In genomic region chr18:22185723-22186386, GRCh38 we compare ENCODE assay signal across 14 cellular contexts. TPM values are rescaled to one million over a fixed set of nuclear protein-coding genes. Genes with fewer than 3 reads are reported as not detected.
DNase-seq lines count a peak whose midpoint lies in the region; ATAC-seq, FAIRE-seq and TF ChIP-seq lines count a peak whose summit lies in the region.
"Had no signal": no experiment of that assay in that cellular context is flagged by ENCODE, and none has a peak within 500 bp of the region (broad histone marks: within the 10 kb centered on the region; RNA-seq: fewer than 3 reads in every experiment).

No MANE protein-coding gene starts in this region.

- H3K27ac ChIP-seq in left lung (peak overlapping the region; percentile 24 to 33), upper lobe of left lung (peak overlapping the region; percentile 2 to 71 (median 40))
- H3K27ac ChIP-seq: 22Rv1 had no signal

- no peaks in the 10 kb centered on the region for H3K36me3 Mint-ChIP-seq in activated CD4-positive, alpha-beta memory T cell treated with anti-CD3 and anti-CD28 coated beads for 36 hours
- H3K36me3 Mint-ChIP-seq: CD14-positive monocyte, IgD-negative memory B cell had no signal

- intact Hi-C loops in left lung (cut with DNase I), result no loop called here
- intact Hi-C loops in activated CD4-positive, alpha-beta memory T cell treated with anti-CD3 and anti-CD28 coated beads for 36 hours (cut with micrococcal nuclease), result no loop called here

- H3K9me3 ChIP-seq in left lung (no peaks in the 10 kb centered on the region), upper lobe of left lung (no peaks in the 10 kb centered on the region)

- DNase-seq in DMS 273 (lab: John Stamatoyannopoulos, UW; ENCODE audit: unreplicated experiment) (peak; percentile 22), DMS 273 treated with DMSO at 0.1 percent for 48 hours (lab: John Stamatoyannopoulos, UW) (no peak), bronchial epithelial cell (ENCODE audit: low read depth) (no peak), left lung (no peak), upper lobe of left lung (no peak), NCI-H2107 (lab: John Stamatoyannopoulos, UW) (no peak), COR-L47 (lab: John Stamatoyannopoulos, UW) (no peak)
- DNase-seq in activated CD4-positive, alpha-beta memory T cell treated with anti-CD3 and anti-CD28 coated beads for 36 hours, result no peak
- DNase-seq: HCEC 1CT, mesendoderm had no signal

- H3K27me3 ChIP-seq in bronchial epithelial cell (ENCODE audit: control insufficient read depth, insufficient read depth, low read length) (no peaks in the 10 kb centered on the region), left lung (no peaks in the 10 kb centered on the region), upper lobe of left lung (no peaks in the 10 kb centered on the region)

- H3K4me3 ChIP-seq in bronchial epithelial cell (ENCODE audit: low read depth, low read length) (no peak overlapping the region), left lung (no peak overlapping the region), upper lobe of left lung (no peak overlapping the region)

- no peaks in the 10 kb centered on the region for H3K9me3 Mint-ChIP-seq in activated CD4-positive, alpha-beta memory T cell treated with anti-CD3 and anti-CD28 coated beads for 36 hours
- H3K9me3 Mint-ChIP-seq: CD14-positive monocyte had no signal

- TF ChIP-seq CTCF in bronchial epithelial cell (IDR thresholded peaks at IDR 0.05; ENCODE audit: insufficient read depth, low read length, severe bottlenecking), result no peak
- TF ChIP-seq CTCF in left lung (IDR thresholded peaks at IDR 0.05), result no peak
- TF ChIP-seq CTCF in upper lobe of left lung (IDR thresholded peaks at IDR 0.05), result no peak

- POLR2A ChIA-PET in activated CD4-positive, alpha-beta memory T cell treated with anti-CD3 and anti-CD28 coated beads for 36 hours (lab: Charles Lee), result no interaction called here

- H3K4me3 Mint-ChIP-seq in activated CD4-positive, alpha-beta memory T cell treated with anti-CD3 and anti-CD28 coated beads for 36 hours, result no peak overlapping the region
- H3K4me3 Mint-ChIP-seq: CD14-positive monocyte, IgD-negative memory B cell had no signal

- no peak for TF ChIP-seq EP300 in upper lobe of left lung (IDR thresholded peaks at IDR 0.05)

- H3K36me3 ChIP-seq in bronchial epithelial cell (ENCODE audit: control insufficient read depth, insufficient read depth, low read length), result peaks cover 2% of the 10 kb centered on the region
- H3K36me3 ChIP-seq in left lung, result peaks cover 0 to 21% of the 10 kb centered on the region in 2 donors
- peaks cover 0 to 57% (median 16%) of the 10 kb centered on the region in 4 donors for H3K36me3 ChIP-seq in upper lobe of left lung

- 81 to 87% methylated on average over 10 of the region's 10 CpGs for WGBS in upper lobe of left lung, 2 donors

- H3K4me1 Mint-ChIP-seq in activated CD4-positive, alpha-beta memory T cell treated with anti-CD3 and anti-CD28 coated beads for 36 hours (ENCODE audit: low read depth), result peaks cover 2% of the 10 kb centered on the region

- peaks cover 25% of the 10 kb centered on the region in 2 donors for H3K4me1 ChIP-seq in left lung
- H3K4me1 ChIP-seq in upper lobe of left lung, result peaks cover 29 to 40% (median 31%) of the 10 kb centered on the region in 4 donors

- ATAC-seq in left lung (peak; percentile 44), upper lobe of left lung (ENCODE audit: low FRiP score in 2 of 2) (peak in 1 of 2 donors; percentile 41)

- H3K27ac Mint-ChIP-seq in activated CD4-positive, alpha-beta memory T cell treated with anti-CD3 and anti-CD28 coated beads for 36 hours, result no peak overlapping the region
- H3K27ac Mint-ChIP-seq: IgD-negative memory B cell had no signal

- no peak for TF ChIP-seq POLR2A in upper lobe of left lung (IDR thresholded peaks at IDR 0.05)

- H3K27me3 Mint-ChIP-seq in activated CD4-positive, alpha-beta memory T cell treated with anti-CD3 and anti-CD28 coated beads for 36 hours, result peaks cover 9% of the 10 kb centered on the region

- FAIRE-seq in bronchial epithelial cell (lab: Jason Lieb, UNC), result peak; percentile 58

- CTCF ChIA-PET in activated CD4-positive, alpha-beta memory T cell treated with anti-CD3 and anti-CD28 coated beads for 36 hours (lab: Charles Lee), result no interaction called here

RNA-seq across cellular contexts. Expression of gene GATA6, which starts 16.5 kb away (rescaled TPM):
- total RNA-seq in bronchial epithelial cell (2.9 and 3.1 TPM in 2 replicates), left lung (10 to 100 TPM; 20.6 to 29.9 TPM), upper lobe of left lung (10 to 100 TPM; 29.7 to 52.8 (median 41.4) TPM)
- total RNA-seq in activated CD4-positive, alpha-beta memory T cell treated with anti-CD3 and anti-CD28 coated beads for 36 hours, result under 1 TPM; 0.07 to 0.10 TPM
- total RNA-seq: OCI-LY7 had no signal
